In the genomic region with DNA sequence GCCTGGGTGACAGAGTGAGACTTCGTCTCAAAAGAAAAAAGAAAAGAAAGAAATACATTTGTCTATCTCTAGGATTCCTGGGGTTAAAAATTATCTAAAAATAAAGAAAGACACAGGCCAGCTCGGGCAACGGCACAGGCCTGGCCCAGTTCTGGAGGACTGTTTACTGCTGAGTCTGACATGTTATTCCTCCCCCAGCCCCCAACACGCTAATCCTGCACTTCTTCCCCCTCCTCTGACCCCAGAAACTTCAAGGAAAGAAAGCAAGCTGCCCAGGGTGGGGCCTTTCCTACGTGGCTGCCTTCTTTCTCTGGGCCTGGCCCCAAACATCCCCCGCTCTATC, we compare ENCODE assay signal across 16 cellular contexts. TPM values are rescaled to one million over a fixed set of nuclear protein-coding genes. Genes with fewer than 3 reads are reported as not detected.
DNase-seq lines count a peak whose midpoint lies in the region; ATAC-seq and TF ChIP-seq lines count a peak whose summit lies in the region.
"Had no signal": no experiment of that assay in that cellular context is flagged by ENCODE, and none has a peak within 500 bp of the region (broad histone marks: within the 10 kb centered on the region; RNA-seq: fewer than 3 reads in every experiment).

No MANE protein-coding gene starts in this region.

- RAD21 ChIA-PET in HCT116 (lab: Charles Lee; ENCODE audit: low non-redundant PET in 1 of 2, low total read pairs in 2 of 2, uncharacterized antibody in 2 of 2, unreplicated experiment in 2 of 2) = no interaction called here

- H3K27me3 ChIP-seq in HCT116 (ENCODE audit: insufficient read depth, low read length) (no peaks in the 10 kb centered on the region), ascending aorta (no peaks in the 10 kb centered on the region), left lung (no peaks in the 10 kb centered on the region), gastrocnemius medialis (no peaks in the 10 kb centered on the region), Karpas-422 (ENCODE audit: low read length) (no peaks in the 10 kb centered on the region), HAP-1 (ENCODE audit: low read depth) (no peaks in the 10 kb centered on the region)
- H3K27me3 ChIP-seq: MG63, vagina had no signal

- H3K79me2 ChIP-seq in HCT116 (ENCODE audit: insufficient read depth, low read length) = peaks cover 64% of the 10 kb centered on the region
- H3K79me2 ChIP-seq in Karpas-422 (ENCODE audit: low read length) = peaks cover 52% of the 10 kb centered on the region

- H2AFZ ChIP-seq in HCT116 (ENCODE audit: low read depth, low read length, poor library complexity, severe bottlenecking) (no peak overlapping the region), Karpas-422 (ENCODE audit: low read length) (no peak overlapping the region)

- H3K4me1 ChIP-seq in HCT116 (ENCODE audit: control insufficient read depth in 1 of 2, insufficient read depth in 2 of 2, low read length in 2 of 2) = peaks cover 41 to 63% of the 10 kb centered on the region in 2 experiments
- peaks cover 16 to 23% of the 10 kb centered on the region in 2 donors for H3K4me1 ChIP-seq in ascending aorta
- H3K4me1 ChIP-seq in left lung = peaks cover 8 to 33% of the 10 kb centered on the region in 2 donors
- peaks cover 30 to 33% of the 10 kb centered on the region in 2 donors for H3K4me1 ChIP-seq in gastrocnemius medialis
- H3K4me1 ChIP-seq in Karpas-422 (ENCODE audit: low read length) = peaks cover under 1% of the 10 kb centered on the region
- H3K4me1 ChIP-seq in HAP-1 = peaks cover 3% of the 10 kb centered on the region

- H4K20me1 ChIP-seq in HCT116 (ENCODE audit: insufficient read depth) (no peaks in the 10 kb centered on the region), Karpas-422 (ENCODE audit: insufficient read depth, low read depth, low read length) (no peaks in the 10 kb centered on the region)

- no peak for ATAC-seq in HCT116
- no peak for ATAC-seq in left lung
- peak; percentile 1 to 22 for ATAC-seq in gastrocnemius medialis
- ATAC-seq: natural killer cell had no signal

- no peaks in the 10 kb centered on the region for H3K9me3 ChIP-seq in HCT116 (ENCODE audit: control insufficient read depth in 1 of 2, insufficient read depth in 1 of 2, low read depth in 1 of 2, low read length in 2 of 2)
- H3K9me3 ChIP-seq in ascending aorta = no peaks in the 10 kb centered on the region
- H3K9me3 ChIP-seq in left lung = no peaks in the 10 kb centered on the region
- no peaks in the 10 kb centered on the region for H3K9me3 ChIP-seq in gastrocnemius medialis
- H3K9me3 ChIP-seq in Karpas-422 (ENCODE audit: low read length) = no peaks in the 10 kb centered on the region
- H3K9me3 ChIP-seq in HAP-1 = no peaks in the 10 kb centered on the region
- H3K9me3 ChIP-seq: MG63, vagina had no signal

- no peak for TF ChIP-seq CTCF in HCT116 (IDR thresholded peaks at IDR 0.05 in 2 of 3, conservative IDR thresholded peaks at IDR 0.05 in 1 of 3; ENCODE audit: borderline replicate concordance in 1 of 3, insufficient read depth in 1 of 3, low read depth in 2 of 3, low read length in 2 of 3)
- TF ChIP-seq CTCF in ascending aorta (IDR thresholded peaks at IDR 0.05) = no peak
- no peak for TF ChIP-seq CTCF in left lung (IDR thresholded peaks at IDR 0.05)
- no peak for TF ChIP-seq CTCF in gastrocnemius medialis (IDR thresholded peaks at IDR 0.05 in 4 of 5, conservative IDR thresholded peaks at IDR 0.05 in 1 of 5)

- H3K4me2 ChIP-seq in HCT116 (ENCODE audit: low read length) = peak overlapping the region; percentile 69
- H3K4me2 ChIP-seq in Karpas-422 (ENCODE audit: low read depth, low read length, poor library complexity, severe bottlenecking) = no peak overlapping the region

- POLR2A ChIA-PET in HCT116 (lab: Charles Lee) = no interaction called here

- H3K9me2 ChIP-seq in HCT116 (ENCODE audit: insufficient read depth) (no peaks in the 10 kb centered on the region), Karpas-422 (replicated peaks; ENCODE audit: insufficient read depth, low read length) (no peaks in the 10 kb centered on the region)

- DNase-seq in HCT116 (ENCODE audit: low read depth, low spot score) (no peak), ascending aorta (ENCODE audit: low spot score in 2 of 2) (no peak), left lung (no peak), gastrocnemius medialis (no peak), NCI-H82 (lab: John Stamatoyannopoulos, UW) (no peak), Karpas-422 (no peak), HAP-1 (ENCODE audit: low spot score in 2 of 2) (no peak), NOMO-1 (lab: John Stamatoyannopoulos, UW; ENCODE audit: unreplicated experiment in 2 of 2) (no peak)
- DNase-seq: head of caudate nucleus, natural killer cell, NCI-H1694 treated with DMSO at 0.1 percent for 48 hours, NCI-H510A, retina had no signal

- in situ Hi-C loops in gastrocnemius medialis (cut with MboI; ENCODE audit: low sequenced_read_pairs in 4 of 4) = loop anchor here in 2 of 4 donors (10.0 kb wide), 1 partner anchor 51 kb away; no protein-coding TSS in a partner anchor
- in situ Hi-C loops in HAP-1 (cut with MboI; ENCODE audit: low sequenced_read_pairs) = no loop called here

- H3K36me3 ChIP-seq in HCT116 (ENCODE audit: control insufficient read depth in 1 of 2, insufficient read depth in 2 of 2, low read length in 2 of 2) = no peaks in the 10 kb centered on the region; a peak in 1 of 4 replicates
- no peaks in the 10 kb centered on the region for H3K36me3 ChIP-seq in ascending aorta
- H3K36me3 ChIP-seq in left lung = no peaks in the 10 kb centered on the region
- no peaks in the 10 kb centered on the region for H3K36me3 ChIP-seq in gastrocnemius medialis
- no peaks in the 10 kb centered on the region for H3K36me3 ChIP-seq in Karpas-422 (ENCODE audit: insufficient read depth, low read length)
- H3K36me3 ChIP-seq in HAP-1 (replicated peaks) = peaks cover 11% of the 10 kb centered on the region; the same call in 1 of the 2 replicates
- H3K36me3 ChIP-seq: MG63, vagina had no signal

- TF ChIP-seq RAD21 in HCT116 (IDR thresholded peaks at IDR 0.05; ENCODE audit: low read depth) = no peak

- TF ChIP-seq POLR2A in HCT116 (IDR thresholded peaks at IDR 0.05; ENCODE audit: borderline replicate concordance, extremely low read depth, insufficient read depth, insufficient read length) = no peak
- TF ChIP-seq POLR2A in gastrocnemius medialis (IDR thresholded peaks at IDR 0.05) = no peak

- peak overlapping the region; percentile 54; the same call in 1 of the 2 replicates for H3K27ac ChIP-seq in HCT116 (ENCODE audit: low read depth, low read length)
- peak overlapping the region; percentile 40 to 41 for H3K27ac ChIP-seq in ascending aorta
- peak overlapping the region; percentile 21 to 61 for H3K27ac ChIP-seq in left lung
- peak overlapping the region; percentile 27 to 80 (median 58) for H3K27ac ChIP-seq in gastrocnemius medialis
- no peak overlapping the region for H3K27ac ChIP-seq in Karpas-422 (ENCODE audit: low read length)
- H3K27ac ChIP-seq: vagina had no signal

- H3K4me3 ChIP-seq in HCT116 (replicated peaks in 1 of 2; ENCODE audit: low read depth in 1 of 2, low read length in 2 of 2) = peak overlapping the region in 1 of 2 experiments; percentile 30; a peak in 2 of 4 replicates
- H3K4me3 ChIP-seq in ascending aorta = no peak overlapping the region
- H3K4me3 ChIP-seq in left lung = no peak overlapping the region
- H3K4me3 ChIP-seq in gastrocnemius medialis = no peak overlapping the region
- no peak overlapping the region for H3K4me3 ChIP-seq in Karpas-422 (ENCODE audit: low read length)
- no peak overlapping the region for H3K4me3 ChIP-seq in HAP-1
- H3K4me3 ChIP-seq: coronary artery, MG63, vagina had no signal

- intact Hi-C loops in HCT116 (cut with micrococcal nuclease) (no loop called here), ascending aorta (cut with DNase I) (no loop called here), left lung (cut with DNase I) (no loop called here), gastrocnemius medialis (cut with DNase I; ENCODE audit: low total_unique reads) (loop anchor here (5.0 kb wide), 1 partner anchor 39 kb away; a partner anchor contains a TSS)

- CTCF ChIA-PET in HCT116 (lab: Charles Lee) = interaction anchor here (1.0 to 1.9 kb wide), 7 partner anchors 8 to 149 kb away, joined by 3 to 6 read pairs (median 4); a partner anchor contains a TSS

- BruUV-seq in HCT116 (replicated peaks; lab: Mats Ljungman, UMichigan) = no TSS peak

- H3K9ac ChIP-seq in HCT116 (ENCODE audit: low read length) = peak overlapping the region; percentile 46
- no peak overlapping the region for H3K9ac ChIP-seq in Karpas-422 (ENCODE audit: low read length)

TF ChIP-seq in HCT116, 20 proteins besides CTCF, POLR2A, EP300 and RAD21 (continues in another document):
- no peak for TF ChIP-seq TCF7L2 (IDR thresholded peaks at IDR 0.05; ENCODE audit: borderline replicate concordance, extremely low read depth, insufficient read depth, insufficient read length)
- TF ChIP-seq, protein P1, sequence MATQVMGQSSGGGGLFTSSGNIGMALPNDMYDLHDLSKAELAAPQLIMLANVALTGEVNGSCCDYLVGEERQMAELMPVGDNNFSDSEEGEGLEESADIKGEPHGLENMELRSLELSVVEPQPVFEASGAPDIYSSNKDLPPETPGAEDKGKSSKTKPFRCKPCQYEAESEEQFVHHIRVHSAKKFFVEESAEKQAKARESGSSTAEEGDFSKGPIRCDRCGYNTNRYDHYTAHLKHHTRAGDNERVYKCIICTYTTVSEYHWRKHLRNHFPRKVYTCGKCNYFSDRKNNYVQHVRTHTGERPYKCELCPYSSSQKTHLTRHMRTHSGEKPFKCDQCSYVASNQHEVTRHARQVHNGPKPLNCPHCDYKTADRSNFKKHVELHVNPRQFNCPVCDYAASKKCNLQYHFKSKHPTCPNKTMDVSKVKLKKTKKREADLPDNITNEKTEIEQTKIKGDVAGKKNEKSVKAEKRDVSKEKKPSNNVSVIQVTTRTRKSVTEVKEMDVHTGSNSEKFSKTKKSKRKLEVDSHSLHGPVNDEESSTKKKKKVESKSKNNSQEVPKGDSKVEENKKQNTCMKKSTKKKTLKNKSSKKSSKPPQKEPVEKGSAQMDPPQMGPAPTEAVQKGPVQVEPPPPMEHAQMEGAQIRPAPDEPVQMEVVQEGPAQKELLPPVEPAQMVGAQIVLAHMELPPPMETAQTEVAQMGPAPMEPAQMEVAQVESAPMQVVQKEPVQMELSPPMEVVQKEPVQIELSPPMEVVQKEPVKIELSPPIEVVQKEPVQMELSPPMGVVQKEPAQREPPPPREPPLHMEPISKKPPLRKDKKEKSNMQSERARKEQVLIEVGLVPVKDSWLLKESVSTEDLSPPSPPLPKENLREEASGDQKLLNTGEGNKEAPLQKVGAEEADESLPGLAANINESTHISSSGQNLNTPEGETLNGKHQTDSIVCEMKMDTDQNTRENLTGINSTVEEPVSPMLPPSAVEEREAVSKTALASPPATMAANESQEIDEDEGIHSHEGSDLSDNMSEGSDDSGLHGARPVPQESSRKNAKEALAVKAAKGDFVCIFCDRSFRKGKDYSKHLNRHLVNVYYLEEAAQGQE (IDR thresholded peaks at IDR 0.05; ENCODE audit: low read depth) = no peak
- no peak for TF ChIP-seq CBX3 (IDR thresholded peaks at IDR 0.05; ENCODE audit: low read depth)
- TF ChIP-seq SIN3A (IDR thresholded peaks at IDR 0.05; ENCODE audit: low read depth) = no peak
- no peak for TF ChIP-seq EZH2 (IDR thresholded peaks at IDR 0.05)

RNA-seq across cellular contexts. Expression of a gene that starts 40.0 kb away (rescaled TPM):
- 162 TPM for total RNA-seq in HCT116 (2021; ENCODE audit: unreplicated experiment)
- polyA plus RNA-seq in HCT116 (2012) = 206 TPM in 2 replicates
- 16.1 TPM for total RNA-seq in ascending aorta
- 10 to 100 TPM; 28.8 to 30.1 TPM for total RNA-seq in left lung
- total RNA-seq in gastrocnemius medialis = 1 to 10 TPM; 1.3 to 5.8 (median 3.2) TPM
- total RNA-seq in Karpas-422 (2014; rRNA removed; shearing (Covaris generic); ENCODE audit: low replicate concordance) = 11.8 and 25.9 TPM in 2 replicates

Comparison
In these comparisons a context has a peak if more than half of its experiments do, and no peak if none do; other contexts are left out.
1. ATAC-seq: peak in gastrocnemius medialis (2 of 2); none in HCT116 (single experiment) and left lung (single experiment).